In genomic region chr7:5406957-5407930, GRCh38 we compare ENCODE assay signal across 1 cellular context.
TF ChIP-seq lines count a peak whose summit lies in the region.

No MANE protein-coding gene starts in this region.

TF ChIP-seq in WTC11, 78 proteins besides CTCF, POLR2A, EP300 and RAD21 (continued from another document):
- TF ChIP-seq IRF1 (CRISPR knock-in tag; IDR thresholded peaks at IDR 0.05) (no peak), NR1H2 (CRISPR knock-in tag; IDR thresholded peaks at IDR 0.05) (no peak), ZNF263 (CRISPR knock-in tag; IDR thresholded peaks at IDR 0.05; ENCODE audit: low read depth) (no peak), ZNF232 (CRISPR knock-in tag; IDR thresholded peaks at IDR 0.05) (no peak), SMAD4 (CRISPR knock-in tag; IDR thresholded peaks at IDR 0.05) (no peak), AFF4 (CRISPR knock-in tag; IDR thresholded peaks at IDR 0.05; ENCODE audit: borderline replicate concordance) (no peak), ETV6 (CRISPR knock-in tag; IDR thresholded peaks at IDR 0.05) (no peak), FOXP1 (CRISPR knock-in tag; IDR thresholded peaks at IDR 0.05; ENCODE audit: borderline replicate concordance) (peak; percentile 22; the same call in 1 of the 2 replicates), ZNF121 (CRISPR knock-in tag; IDR thresholded peaks at IDR 0.05) (no peak)
